1 cellular context compared by ENCODE assay signal in genomic region chr1:95072532-95073419, GRCh38.
TF ChIP-seq lines count a peak whose summit lies in the region.

TSS of gene ALG14 (minus strand) at chr1:95072951. CDS start at chr1:95072898, 53 bp downstream.

TF ChIP-seq in HepG2, 621 proteins besides CTCF, POLR2A, EP300 and RAD21 (continued from another document and continues in another):
- no peak for TF ChIP-seq TIGD3 (CRISPR knock-in tag; IDR thresholded peaks at IDR 0.05; ENCODE audit: borderline replicate concordance)
- TF ChIP-seq ZNF121 (CRISPR knock-in tag; IDR thresholded peaks at IDR 0.05), result no peak
- 0 out of 2 replicates have a peak, but pooled peaks have one; percentile 50 for TF ChIP-seq GATA4 (IDR thresholded peaks at IDR 0.05; ENCODE audit: borderline replicate concordance, low read depth)
- TF ChIP-seq ARNT (IDR thresholded peaks at IDR 0.05), result no peak
- TF ChIP-seq LBX2 (CRISPR knock-in tag; IDR thresholded peaks at IDR 0.05; ENCODE audit: borderline replicate concordance), result no peak
- TF ChIP-seq SRSF1 (optimal IDR thresholded peaks at IDR 0.05; ENCODE audit: low read depth, low read length), result peak; percentile 26
- peak; percentile 65 for TF ChIP-seq ZNF441 (CRISPR knock-in tag; IDR thresholded peaks at IDR 0.05; ENCODE audit: borderline replicate concordance)
- TF ChIP-seq MAFG (CRISPR knock-in tag; IDR thresholded peaks at IDR 0.05), result no peak
- TF ChIP-seq IKZF4 (CRISPR knock-in tag; IDR thresholded peaks at IDR 0.05; ENCODE audit: borderline replicate concordance, low read depth, not compliant biosample characterization), result no peak
- TF ChIP-seq ZNF12 (CRISPR knock-in tag; IDR thresholded peaks at IDR 0.05), result peak; percentile 11; the same call in 1 of the 2 replicates
- TF ChIP-seq ZNF343 (CRISPR knock-in tag; IDR thresholded peaks at IDR 0.05), result peak; percentile 61; the same call in 1 of the 2 replicates
- no peak for TF ChIP-seq CCAR2 (optimal IDR thresholded peaks at IDR 0.05; ENCODE audit: low read depth, low read length)
- 0 out of 2 replicates have a peak, but pooled peaks have one; percentile 25 for TF ChIP-seq ZNF383 (CRISPR knock-in tag; IDR thresholded peaks at IDR 0.05; ENCODE audit: borderline replicate concordance)
- TF ChIP-seq YEATS4 (CRISPR knock-in tag; IDR thresholded peaks at IDR 0.05; ENCODE audit: borderline replicate concordance), result peak; percentile 74; the same call in 1 of the 2 replicates
- no peak for TF ChIP-seq BCLAF1 (IDR thresholded peaks at IDR 0.05)
- no peak for TF ChIP-seq ZBTB8A (CRISPR knock-in tag; IDR thresholded peaks at IDR 0.05; ENCODE audit: borderline replicate concordance, low read depth)
- TF ChIP-seq SKI (IDR thresholded peaks at IDR 0.05; ENCODE audit: partially characterized antibody), result no peak
- TF ChIP-seq ZNF138 (CRISPR knock-in tag; IDR thresholded peaks at IDR 0.05; ENCODE audit: low read depth), result no peak
- peak; percentile 89 for TF ChIP-seq ZMYM4 (CRISPR knock-in tag; IDR thresholded peaks at IDR 0.05)
- TF ChIP-seq ZNF788 (CRISPR knock-in tag; IDR thresholded peaks at IDR 0.05; ENCODE audit: borderline replicate concordance), result peak; percentile 75; the same call in 1 of the 2 replicates
- TF ChIP-seq ZNF331 (CRISPR knock-in tag; IDR thresholded peaks at IDR 0.05), result no peak; the same call in 1 of the 2 replicates
- TF ChIP-seq ZBTB25 (CRISPR knock-in tag; IDR thresholded peaks at IDR 0.05), result peak; percentile 64; the same call in 1 of the 2 replicates
- 0 out of 2 replicates have a peak, but pooled peaks have one; percentile 71 for TF ChIP-seq ZNF512B (CRISPR knock-in tag; IDR thresholded peaks at IDR 0.05; ENCODE audit: borderline replicate concordance)
- no peak; the same call in 1 of the 2 replicates for TF ChIP-seq ZNF607 (CRISPR knock-in tag; IDR thresholded peaks at IDR 0.05; ENCODE audit: borderline replicate concordance)
- TF ChIP-seq SMC3 (IDR thresholded peaks at IDR 0.05; ENCODE audit: low read length), result 0 out of 2 replicates have a peak, but pooled peaks have one; percentile 1
- no peak for TF ChIP-seq MXD4 (CRISPR knock-in tag; IDR thresholded peaks at IDR 0.05)
- peak; percentile 93 for TF ChIP-seq ZNF687 (CRISPR knock-in tag; IDR thresholded peaks at IDR 0.05)
- no peak for TF ChIP-seq BRF2 (CRISPR knock-in tag; IDR thresholded peaks at IDR 0.05)
- no peak for TF ChIP-seq MZF1 (CRISPR knock-in tag; IDR thresholded peaks at IDR 0.05; ENCODE audit: borderline replicate concordance)
- TF ChIP-seq ZNF547 (CRISPR knock-in tag; IDR thresholded peaks at IDR 0.05), result no peak
- TF ChIP-seq SAFB2 (CRISPR knock-in tag; IDR thresholded peaks at IDR 0.05; ENCODE audit: borderline replicate concordance, low read depth), result no peak
- no peak for TF ChIP-seq ZSCAN25 (CRISPR knock-in tag; IDR thresholded peaks at IDR 0.05)
- peak; percentile 50 for TF ChIP-seq PAXIP1 (CRISPR knock-in tag; conservative IDR thresholded peaks at IDR 0.05)
- no peak; the same call in 1 of the 2 replicates for TF ChIP-seq ARNTL (CRISPR knock-in tag; IDR thresholded peaks at IDR 0.05)
- no peak for TF ChIP-seq THAP7 (CRISPR knock-in tag; IDR thresholded peaks at IDR 0.05)
- no peak for TF ChIP-seq SMAD9 (CRISPR knock-in tag; IDR thresholded peaks at IDR 0.05)
- no peak for TF ChIP-seq ZSCAN20 (CRISPR knock-in tag; IDR thresholded peaks at IDR 0.05; ENCODE audit: borderline replicate concordance)
- TF ChIP-seq RBM39 (IDR thresholded peaks at IDR 0.05; ENCODE audit: low read depth, low read length, poor library complexity, severe bottlenecking), result peak; percentile 37
- TF ChIP-seq JUN (CRISPR knock-in tag; IDR thresholded peaks at IDR 0.05), result no peak
- TF ChIP-seq ZNF572 (CRISPR knock-in tag; IDR thresholded peaks at IDR 0.05), result no peak
- no peak for TF ChIP-seq ZNF468 (CRISPR knock-in tag; IDR thresholded peaks at IDR 0.05)
- peak; percentile 21; the same call in 1 of the 2 replicates for TF ChIP-seq ZSCAN31 (CRISPR knock-in tag; IDR thresholded peaks at IDR 0.05; ENCODE audit: low read depth)
- peak; percentile 81 for TF ChIP-seq MYPOP (CRISPR knock-in tag; IDR thresholded peaks at IDR 0.05)
- TF ChIP-seq ZBTB3 (CRISPR knock-in tag; IDR thresholded peaks at IDR 0.05; ENCODE audit: borderline replicate concordance, low read depth), result peak; percentile 48; the same call in 1 of the 2 replicates
